ENCODE assay signal across 9 cellular contexts in the genomic region with DNA sequence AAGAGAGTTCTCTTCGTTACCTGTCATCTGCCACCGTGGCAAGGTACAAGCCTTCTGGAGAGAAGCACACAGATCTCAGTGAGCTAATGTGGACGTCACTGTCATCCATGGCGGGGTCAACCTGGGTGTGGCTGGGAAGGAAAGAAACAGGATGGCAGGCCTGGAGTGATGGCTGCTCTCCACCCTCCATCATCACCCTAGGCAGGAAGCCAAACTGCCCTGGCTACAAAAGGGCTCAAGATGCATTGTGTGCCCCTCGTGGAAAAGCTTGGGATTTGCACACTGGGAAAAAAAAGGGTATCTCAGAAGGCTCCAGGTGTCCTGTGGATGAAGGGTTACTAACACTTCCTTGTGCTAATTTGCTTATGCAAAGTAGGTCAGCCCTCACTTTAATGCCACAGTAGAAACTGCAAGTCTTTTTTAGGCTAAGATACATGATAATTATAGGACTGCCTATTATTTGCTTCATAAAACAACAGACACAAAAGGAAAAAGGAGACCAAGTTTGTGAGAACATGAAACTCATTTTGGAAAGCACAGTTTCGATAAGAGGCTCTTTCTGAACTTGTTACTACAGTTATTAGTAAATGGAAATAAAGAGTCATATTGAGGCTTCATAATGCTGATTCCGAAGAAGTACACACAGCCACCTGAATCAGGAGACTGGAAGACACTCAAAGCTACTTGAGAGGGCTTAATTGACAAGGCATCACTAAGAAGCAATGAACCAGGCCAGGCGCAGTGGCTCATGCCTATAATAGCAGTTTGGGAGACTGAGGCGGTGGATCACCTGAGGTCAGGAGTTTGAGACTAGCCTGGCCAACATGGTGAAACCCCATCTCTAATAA. TPM values are rescaled to one million over a fixed set of nuclear protein-coding genes. Genes with fewer than 3 reads are reported as not detected.
DNase-seq lines count a peak whose midpoint lies in the region; FAIRE-seq and TF ChIP-seq lines count a peak whose summit lies in the region.
"Had no signal": no experiment of that assay in that cellular context is flagged by ENCODE, and none has a peak within 500 bp of the region (broad histone marks: within the 10 kb centered on the region; RNA-seq: fewer than 3 reads in every experiment).

No MANE protein-coding gene starts in this region.

- H3K27me3 ChIP-seq in MM.1S (replicated peaks; ENCODE audit: insufficient read depth, low read length): no peaks in the 10 kb centered on the region

- H3K4me3 Mint-ChIP-seq in stimulated activated naive CD8-positive, alpha-beta T cell treated with anti-CD3 and anti-CD28 coated beads, Interleukin-15, Interleukin-2, amounts not matched to agents 100 ng/mL and 50 ng/mL, for 24 hours: peak overlapping the region; percentile 44

- no peaks in the 10 kb centered on the region for H3K79me2 ChIP-seq in MM.1S (ENCODE audit: low read length)

- H3K4me3 ChIP-seq in MM.1S (ENCODE audit: low read length): no peak overlapping the region
- H3K4me3 ChIP-seq: HAP-1 had no signal

- no peaks in the 10 kb centered on the region for H3K9me3 ChIP-seq in MM.1S (replicated peaks; ENCODE audit: insufficient read depth, low read length)
- H3K9me3 ChIP-seq: HAP-1 had no signal

- TF ChIP-seq CTCF in MM.1S (IDR thresholded peaks at IDR 0.05; ENCODE audit: low read length): no peak

- peaks cover 62% of the 10 kb centered on the region for H3K4me1 Mint-ChIP-seq in stimulated activated naive CD8-positive, alpha-beta T cell treated with anti-CD3 and anti-CD28 coated beads, Interleukin-15, Interleukin-2, amounts not matched to agents 100 ng/mL and 50 ng/mL, for 24 hours (ENCODE audit: low read depth)

- H3K9me3 Mint-ChIP-seq in stimulated activated naive CD8-positive, alpha-beta T cell treated with anti-CD3 and anti-CD28 coated beads, Interleukin-15, Interleukin-2, amounts not matched to agents 100 ng/mL and 50 ng/mL, for 24 hours: no peaks in the 10 kb centered on the region

- H3K27ac ChIP-seq in MM.1S (ENCODE audit: low read length): peak overlapping the region; percentile 56; the same call in 1 of the 2 replicates

- H3F3A ChIP-seq in MM.1S (ENCODE audit: insufficient read depth, low read length): peaks cover 3% of the 10 kb centered on the region; the same call in 1 of the 2 replicates

- no peaks in the 10 kb centered on the region for H3K27me3 Mint-ChIP-seq in stimulated activated naive CD8-positive, alpha-beta T cell treated with anti-CD3 and anti-CD28 coated beads, Interleukin-15, Interleukin-2, amounts not matched to agents 100 ng/mL and 50 ng/mL, for 24 hours

- FAIRE-seq in frontal cortex (lab: Jason Lieb, UNC): no peak

- H4K20me1 ChIP-seq in MM.1S (ENCODE audit: insufficient read depth, low read length): no peaks in the 10 kb centered on the region

- no peaks in the 10 kb centered on the region for H3K9me2 ChIP-seq in MM.1S (replicated peaks; ENCODE audit: insufficient read depth, low read length)

- H2AFZ ChIP-seq in MM.1S (ENCODE audit: low read length): no peak overlapping the region

- peaks cover 17% of the 10 kb centered on the region; the same call in 1 of the 2 replicates for H3K4me1 ChIP-seq in MM.1S (ENCODE audit: low read length)
- H3K4me1 ChIP-seq: HAP-1 had no signal

- H3K36me3 ChIP-seq in MM.1S (replicated peaks; ENCODE audit: insufficient read depth, low read length): no peaks in the 10 kb centered on the region

- DNase-seq in stimulated activated CD4-positive, alpha-beta T cell treated with anti-CD3 and anti-CD28 coated beads, Interleukin-12 subunit alpha, Interleukin-12 subunit beta, amount 100 ng/mL, for 4 hours: peak; percentile 16
- no peak for DNase-seq in stimulated activated CD4-positive, alpha-beta T cell treated with anti-CD3 and anti-CD28 coated beads, Interleukin-4, amount 100 ng/mL, for 4 hours
- peak; percentile 47 for DNase-seq in H4 (ENCODE audit: low spot score)
- DNase-seq in MM.1S: peak; percentile 13
- peak; percentile 71 for DNase-seq in cerebellar cortex (ENCODE audit: low spot score)
- DNase-seq in activated effector memory CD4-positive, alpha-beta T cell treated with anti-CD3 and anti-CD28 coated beads, Interleukin-2, amount 50 U/mL, for 16 hours: no peak
- no peak for DNase-seq in frontal cortex (ENCODE audit: low spot score in 2 of 2)

- no peak overlapping the region for H3K9ac ChIP-seq in MM.1S (ENCODE audit: low read length)

- peaks cover 89% of the 10 kb centered on the region for H3K36me3 Mint-ChIP-seq in stimulated activated naive CD8-positive, alpha-beta T cell treated with anti-CD3 and anti-CD28 coated beads, Interleukin-15, Interleukin-2, amounts not matched to agents 100 ng/mL and 50 ng/mL, for 24 hours (ENCODE audit: low read depth)

- H3K27ac Mint-ChIP-seq in stimulated activated naive CD8-positive, alpha-beta T cell treated with anti-CD3 and anti-CD28 coated beads, Interleukin-15, Interleukin-2, amounts not matched to agents 100 ng/mL and 50 ng/mL, for 24 hours: peak overlapping the region; percentile 91

- H3K4me2 ChIP-seq in MM.1S (ENCODE audit: low read depth, low read length): peak overlapping the region; percentile 34

RNA-seq across cellular contexts. Expression of a gene that starts 18.9 kb away (rescaled TPM):
- 45.0 and 49.2 TPM in 2 replicates for total RNA-seq in H4 (2014; rRNA removed; shearing (Covaris generic))
- total RNA-seq in frontal cortex: 20.8 TPM

RNA-seq across cellular contexts. Expression of a gene that starts 25.6 kb away (rescaled TPM):
- 138 and 178 TPM in 2 replicates for total RNA-seq in H4 (2014; rRNA removed; shearing (Covaris generic))
- total RNA-seq in frontal cortex: 532 TPM

Comparison
In these comparisons a context has a peak if more than half of its experiments do, and no peak if none do; other contexts are left out.
1. DNase-seq: peak in stimulated activated CD4-positive, alpha-beta T cell treated with anti-CD3 and anti-CD28 coated beads, Interleukin-12 subunit alpha, Interleukin-12 subunit beta, amount 100 ng/mL, for 4 hours (single experiment), H4 (single experiment), MM.1S (single experiment) and cerebellar cortex (single experiment); none in stimulated activated CD4-positive, alpha-beta T cell treated with anti-CD3 and anti-CD28 coated beads, Interleukin-4, amount 100 ng/mL, for 4 hours (0 of 2), activated effector memory CD4-positive, alpha-beta T cell treated with anti-CD3 and anti-CD28 coated beads, Interleukin-2, amount 50 U/mL, for 16 hours (single experiment) and frontal cortex (0 of 2).